ENCODE assay signal across 26 cellular contexts in genomic region chr10:48550071-48550691, GRCh38. TPM values are rescaled to one million over a fixed set of nuclear protein-coding genes. Genes with fewer than 3 reads are reported as not detected.
"Had no signal": no experiment of that assay in that cellular context is flagged by ENCODE, and none has a peak within 500 bp of the region (broad histone marks: within the 10 kb centered on the region; RNA-seq: fewer than 3 reads in every experiment).

No MANE protein-coding gene starts in this region.

- H3K4me3 ChIP-seq: ovary, prostate gland, spleen, thoracic aorta had no signal

- H3K27ac ChIP-seq: foreskin keratinocyte, ovary, prostate gland, spleen, thoracic aorta, WERI-Rb-1 had no signal

- H3K9me3 Mint-ChIP-seq: activated naive CD4-positive, alpha-beta T cell treated with anti-CD3 and anti-CD28 coated beads for 36 hours; activated naive CD8-positive, alpha-beta T cell treated with anti-CD3 and anti-CD28 coated beads, Interleukin-2, amount 10 ng/mL, durations not matched to agents 7 days and 5 days; activated T-cell treated with anti-CD3 and anti-CD28 coated beads, Interleukin-2, amount 50 U/mL, for 72 hours; natural killer cell treated with Interleukin-12 subunit alpha and Interleukin-12 subunit beta and Interleukin-15 and Interleukin-18, amount 100 ng/mL, for 72 hours; type B pancreatic cell had no signal

- H3K36me3 ChIP-seq: ovary, prostate gland, spleen, thoracic aorta, WERI-Rb-1 had no signal

- H3K36me3 Mint-ChIP-seq: activated naive CD8-positive, alpha-beta T cell treated with anti-CD3 and anti-CD28 coated beads, Interleukin-2, amount 10 ng/mL, durations not matched to agents 7 days and 5 days; natural killer cell treated with Interleukin-12 subunit alpha and Interleukin-12 subunit beta and Interleukin-15 and Interleukin-18, amount 100 ng/mL, for 72 hours; type B pancreatic cell had no signal

- H3K27ac Mint-ChIP-seq: activated naive CD4-positive, alpha-beta T cell treated with anti-CD3 and anti-CD28 coated beads for 36 hours; activated naive CD8-positive, alpha-beta T cell treated with anti-CD3 and anti-CD28 coated beads, Interleukin-2, amount 10 ng/mL, durations not matched to agents 7 days and 5 days; activated T-cell treated with anti-CD3 and anti-CD28 coated beads, Interleukin-2, amount 50 U/mL, for 72 hours; natural killer cell treated with Interleukin-12 subunit alpha and Interleukin-12 subunit beta and Interleukin-15 and Interleukin-18, amount 100 ng/mL, for 72 hours; type B pancreatic cell had no signal

- H3K4me1 Mint-ChIP-seq: activated naive CD8-positive, alpha-beta T cell treated with anti-CD3 and anti-CD28 coated beads, Interleukin-2, amount 10 ng/mL, durations not matched to agents 7 days and 5 days had no signal

- H3K27me3 ChIP-seq: foreskin keratinocyte, ovary, spleen had no signal

- ATAC-seq: activated T-cell treated with anti-CD3 and anti-CD28 coated beads, Interleukin-2, amount 50 U/mL, for 72 hours; foreskin keratinocyte; left cardiac atrium; natural killer cell treated with Interleukin-12 subunit alpha and Interleukin-12 subunit beta and Interleukin-15 and Interleukin-18, amount 100 ng/mL, for 72 hours had no signal

- DNase-seq: activated effector memory CD4-positive, alpha-beta T cell treated with Interleukin-2 at 50 U/mL for 16 hours; activated naive CD4-positive, alpha-beta T cell treated with anti-CD3 and anti-CD28 coated beads for 36 hours; activated naive CD8-positive, alpha-beta T cell treated with anti-CD3 and anti-CD28 coated beads, Interleukin-2, amount 10 ng/mL, durations not matched to agents 7 days and 5 days; activated T-cell treated with anti-CD3 and anti-CD28 coated beads, Interleukin-2, amount 50 U/mL, for 72 hours; amniotic stem cell; cerebellar nuclear complex; cortex of kidney; erythroblast; foreskin keratinocyte; glutamatergic neuron; hippocampal formation; left cardiac atrium; midbrain; ovary; spleen; stimulated activated CD4-positive, alpha-beta T cell treated with anti-CD3 and anti-CD28 coated beads, Interleukin-4, amount 100 ng/mL, for 1 hour; stimulated activated naive CD4-positive, alpha-beta T cell; T-helper 1 cell; WERI-Rb-1 had no signal

- H3K4me1 ChIP-seq: foreskin keratinocyte, prostate gland had no signal

- H3K9me3 ChIP-seq: ovary, prostate gland, spleen, thoracic aorta had no signal

- H3K27me3 Mint-ChIP-seq: activated naive CD8-positive, alpha-beta T cell treated with anti-CD3 and anti-CD28 coated beads, Interleukin-2, amount 10 ng/mL, durations not matched to agents 7 days and 5 days; natural killer cell treated with Interleukin-12 subunit alpha and Interleukin-12 subunit beta and Interleukin-15 and Interleukin-18, amount 100 ng/mL, for 72 hours had no signal

- H3K4me3 Mint-ChIP-seq: activated naive CD4-positive, alpha-beta T cell treated with anti-CD3 and anti-CD28 coated beads for 36 hours; activated naive CD8-positive, alpha-beta T cell treated with anti-CD3 and anti-CD28 coated beads, Interleukin-2, amount 10 ng/mL, durations not matched to agents 7 days and 5 days; activated T-cell treated with anti-CD3 and anti-CD28 coated beads, Interleukin-2, amount 50 U/mL, for 72 hours; natural killer cell treated with Interleukin-12 subunit alpha and Interleukin-12 subunit beta and Interleukin-15 and Interleukin-18, amount 100 ng/mL, for 72 hours; type B pancreatic cell had no signal

- FAIRE-seq: endometrium, islet of Langerhans, TTC549 had no signal

RNA-seq across cellular contexts. Expression of gene ARHGAP22, which starts 54.7 kb away (rescaled TPM):
- total RNA-seq: activated naive CD4-positive, alpha-beta T cell treated with anti-CD3 and anti-CD28 coated beads for 36 hours; activated T-cell treated with anti-CD3 and anti-CD28 coated beads, Interleukin-2, amount 50 U/mL, for 72 hours had no signal
